ENCODE assay signal across 19 cellular contexts in the genomic region with DNA sequence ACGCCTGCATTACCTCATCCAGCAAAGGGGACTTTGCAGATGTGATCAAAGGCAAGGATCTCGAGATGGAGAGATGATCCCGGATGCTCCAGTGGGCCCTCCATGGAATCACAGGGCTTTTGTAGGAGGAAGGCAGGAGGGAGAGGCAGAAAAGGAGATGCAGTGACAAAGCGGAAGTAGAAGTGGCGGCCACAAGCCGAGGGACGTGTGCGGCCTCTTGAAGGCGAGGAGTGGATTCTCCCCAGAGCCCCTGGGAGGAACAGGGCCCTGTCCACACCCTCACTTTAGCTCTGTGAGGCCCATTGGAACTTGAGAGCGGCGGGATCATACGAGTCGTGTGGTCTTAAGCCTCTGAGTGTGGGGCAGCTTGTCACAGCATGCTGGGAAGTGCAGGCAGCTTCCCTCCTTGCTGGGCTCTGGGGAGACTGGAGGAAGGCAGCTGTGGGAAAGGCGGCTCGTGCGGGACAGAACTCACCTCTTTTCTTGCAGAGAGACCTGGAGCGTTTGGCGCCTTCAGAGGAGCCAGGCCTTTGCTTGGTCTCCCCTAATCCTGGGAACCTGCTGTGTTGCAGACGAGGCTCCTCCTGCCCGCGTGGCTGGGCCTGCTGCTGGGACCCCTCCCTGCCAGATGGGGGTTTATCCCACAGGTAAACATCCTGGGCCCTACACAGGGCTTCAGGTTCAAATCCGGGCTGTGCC. TPM values are rescaled to one million over a fixed set of nuclear protein-coding genes. Genes with fewer than 3 reads are reported as not detected.
DNase-seq lines count a peak whose midpoint lies in the region; TF ChIP-seq lines count a peak whose summit lies in the region.
"Had no signal": no experiment of that assay in that cellular context is flagged by ENCODE, and none has a peak within 500 bp of the region (broad histone marks: within the 10 kb centered on the region; RNA-seq: fewer than 3 reads in every experiment).

No MANE protein-coding gene starts in this region.

- no peak overlapping the region for H4K91ac ChIP-seq in neuronal stem cell (ENCODE audit: low read depth, low read length, poor library complexity)

- peak; percentile 72 for DNase-seq in MV-4-11 (lab: John Stamatoyannopoulos, UW)
- DNase-seq in WERI-Rb-1: peak; percentile 60
- no peak for DNase-seq in neuronal stem cell (ENCODE audit: low spot score)
- no peak for DNase-seq in hypothalamus (lab: John Stamatoyannopoulos, UW)
- DNase-seq in prostate gland (ENCODE audit: low spot score): no peak
- no peak for DNase-seq in stomach
- DNase-seq in substantia nigra (lab: John Stamatoyannopoulos, UW): no peak
- DNase-seq: BE2C; CD8-positive, alpha-beta memory T cell; H7; HFFc6; NCI-H1092; NCI-H1436 treated with DMSO at 0.1 percent for 48 hours; NCI-H2029; NCI-H446 treated with DMSO at 0.1 percent for 48 hours; SIG-M5 had no signal

- H3K27ac ChIP-seq in BLaER1 treated with 17β-estradiol and CSF1 and Interleukin-3, amounts not matched to agents 10 nM and 100 nM: peak overlapping the region in 6 of 11 experiments; percentile 1 to 80 (median 26); a peak in 7 of 22 replicates
- peak overlapping the region; percentile 43 for H3K27ac ChIP-seq in WERI-Rb-1
- H3K27ac ChIP-seq in neuronal stem cell (replicated peaks; ENCODE audit: low read length): no peak overlapping the region
- no peak overlapping the region for H3K27ac ChIP-seq in prostate gland
- H3K27ac ChIP-seq in stomach: no peak overlapping the region
- no peak overlapping the region for H3K27ac ChIP-seq in substantia nigra (ENCODE audit: low read depth, low read length, poor library complexity, severe bottlenecking)
- H3K27ac ChIP-seq: KMS-11 had no signal

- peaks cover 10 to 94% (median 30%) of the 10 kb centered on the region in 11 experiments; a peak in 17 of 22 replicates for H3K36me3 ChIP-seq in BLaER1 treated with 17β-estradiol and CSF1 and Interleukin-3, amounts not matched to agents 10 nM and 100 nM
- H3K36me3 ChIP-seq in WERI-Rb-1 (no peaks in the 10 kb centered on the region), neuronal stem cell (replicated peaks in 1 of 2; ENCODE audit: control insufficient read depth in 2 of 2, insufficient read depth in 2 of 2, low read length in 2 of 2) (no peaks in the 10 kb centered on the region), prostate gland (no peaks in the 10 kb centered on the region), stomach (peaks cover 4 to 80% (median 45%) of the 10 kb centered on the region in 4 donors)

- peak overlapping the region; percentile 59 for H2BK15ac ChIP-seq in neuronal stem cell (ENCODE audit: low read length)

- no peaks in the 10 kb centered on the region for H3K79me1 ChIP-seq in neuronal stem cell (ENCODE audit: low read depth, low read length)

- no peak overlapping the region for H2BK12ac ChIP-seq in neuronal stem cell (ENCODE audit: low read length)

- no peak overlapping the region for H4K8ac ChIP-seq in neuronal stem cell (ENCODE audit: low read depth, low read length)

- no peak overlapping the region for H3K23ac ChIP-seq in neuronal stem cell (ENCODE audit: low read depth, low read length, poor library complexity)

- H3K9ac ChIP-seq in BLaER1 treated with 17β-estradiol and CSF1 and Interleukin-3, amounts not matched to agents 10 nM and 100 nM: peak overlapping the region in 4 of 11 experiments; percentile 2 to 53 (median 9); a peak in 3 of 22 replicates
- H3K9ac ChIP-seq in neuronal stem cell (ENCODE audit: low read depth, low read length, poor library complexity): no peak overlapping the region
- H3K9ac ChIP-seq: KMS-11 had no signal

- H2AK5ac ChIP-seq in neuronal stem cell (ENCODE audit: low read depth, low read length): no peak overlapping the region

- peak overlapping the region; percentile 32 to 100 (median 54); a peak in 18 of 22 replicates for H3K4me2 ChIP-seq in BLaER1 treated with 17β-estradiol and CSF1 and Interleukin-3, amounts not matched to agents 10 nM and 100 nM
- H3K4me2 ChIP-seq in neuronal stem cell (ENCODE audit: insufficient read depth, low read length, poor library complexity, severe bottlenecking): no peak overlapping the region
- H3K4me2 ChIP-seq: KMS-11 had no signal

- no peak for TF ChIP-seq EP300 in stomach (IDR thresholded peaks at IDR 0.05)

- TF ChIP-seq CTCF in WERI-Rb-1 (IDR thresholded peaks at IDR 0.05; ENCODE audit: low read depth, low read length) (no peak), prostate gland (IDR thresholded peaks at IDR 0.05) (no peak), stomach (IDR thresholded peaks at IDR 0.05) (no peak)

- no peak overlapping the region for H2BK5ac ChIP-seq in neuronal stem cell (ENCODE audit: low read length)

- H2AFZ ChIP-seq in neuronal stem cell (ENCODE audit: low read length): no peak overlapping the region

- H3K4ac ChIP-seq in neuronal stem cell (ENCODE audit: low read length): no peak overlapping the region

- no peaks in the 10 kb centered on the region for H3K27me3 ChIP-seq in BLaER1 treated with 17β-estradiol and CSF1 and Interleukin-3, amounts not matched to agents 10 nM and 100 nM
- H3K27me3 ChIP-seq in WERI-Rb-1 (ENCODE audit: insufficient read depth, low read depth, severe bottlenecking): no peaks in the 10 kb centered on the region
- H3K27me3 ChIP-seq in neuronal stem cell (ENCODE audit: control insufficient read depth in 3 of 3, insufficient read depth in 3 of 3, low read depth in 1 of 3, low read length in 3 of 3): no peaks in the 10 kb centered on the region
- H3K27me3 ChIP-seq in prostate gland (replicated peaks; ENCODE audit: insufficient read depth): no peaks in the 10 kb centered on the region
- H3K27me3 ChIP-seq in stomach: no peaks in the 10 kb centered on the region
- H3K27me3 ChIP-seq: BE2C had no signal

- H3K4me3 ChIP-seq in BLaER1 treated with 17β-estradiol and CSF1 and Interleukin-3, amounts not matched to agents 10 nM and 100 nM: no peak overlapping the region
- H3K4me3 ChIP-seq in WERI-Rb-1 (ENCODE audit: low read depth, low read length): no peak overlapping the region
- H3K4me3 ChIP-seq in neuronal stem cell (ENCODE audit: low read length in 2 of 2): no peak overlapping the region
- H3K4me3 ChIP-seq in prostate gland: no peak overlapping the region
- H3K4me3 ChIP-seq in stomach: no peak overlapping the region

- H2BK120ac ChIP-seq in neuronal stem cell (ENCODE audit: low read depth, low read length): no peak overlapping the region

- WGBS in neuronal stem cell (ENCODE audit: extremely low coverage in 2 of 2, insufficient read length in 2 of 2, insufficient replicate concordance in 1 of 2), 2 donors: no CpG with 5 or more reads among the region's 22 CpGs
- WGBS in prostate gland: 86% methylated on average over 22 of the region's 22 CpGs
- 89 to 92% (median 91%) methylated on average over 19 to 22 of the region's 22 CpGs for WGBS in stomach, 5 donors

- no peak for TF ChIP-seq POLR2A in prostate gland (IDR thresholded peaks at IDR 0.05)
- TF ChIP-seq POLR2A in stomach (IDR thresholded peaks at IDR 0.05): no peak

- no peaks in the 10 kb centered on the region for H3K9me3 ChIP-seq in BLaER1 treated with 17β-estradiol and CSF1 and Interleukin-3, amounts not matched to agents 10 nM and 100 nM (replicated peaks in 1 of 11)
- H3K9me3 ChIP-seq in WERI-Rb-1 (ENCODE audit: severe bottlenecking): no peaks in the 10 kb centered on the region
- H3K9me3 ChIP-seq in neuronal stem cell (replicated peaks in 1 of 2; ENCODE audit: control insufficient read depth in 2 of 2, insufficient read depth in 1 of 2, low read depth in 1 of 2, low read length in 2 of 2): no peaks in the 10 kb centered on the region
- no peaks in the 10 kb centered on the region for H3K9me3 ChIP-seq in prostate gland
- H3K9me3 ChIP-seq in stomach: no peaks in the 10 kb centered on the region
- H3K9me3 ChIP-seq: BE2C had no signal

- no peak overlapping the region for H3K14ac ChIP-seq in neuronal stem cell (ENCODE audit: low read length)

- H3K18ac ChIP-seq in neuronal stem cell (ENCODE audit: low read length): peak overlapping the region; percentile 15

- intact Hi-C loops in prostate gland (cut with DNase I) (no loop called here), stomach (cut with DNase I; ENCODE audit: low total_unique reads) (no loop called here)

- H3K4me1 ChIP-seq in BLaER1 treated with 17β-estradiol and CSF1 and Interleukin-3, amounts not matched to agents 10 nM and 100 nM: peaks cover 70 to 96% (median 92%) of the 10 kb centered on the region in 10 experiments
- H3K4me1 ChIP-seq in neuronal stem cell (ENCODE audit: control insufficient read depth in 2 of 2, insufficient read depth in 1 of 2, low read depth in 1 of 2, low read length in 2 of 2): peaks cover 1 to 10% of the 10 kb centered on the region in 2 donors
- no peaks in the 10 kb centered on the region for H3K4me1 ChIP-seq in prostate gland (replicated peaks)
- peaks cover 0 to 31% (median 7%) of the 10 kb centered on the region in 4 donors for H3K4me1 ChIP-seq in stomach

- H4K20me1 ChIP-seq in BLaER1 treated with 17β-estradiol and CSF1 and Interleukin-3, amounts not matched to agents 10 nM and 100 nM: peaks cover 0 to 96% (median 20%) of the 10 kb centered on the region in 11 experiments; a peak in 11 of 22 replicates

RNA-seq across cellular contexts. Expression of a gene that starts 10.2 kb away (rescaled TPM):
- polyA plus RNA-seq in neuronal stem cell (2013, experiment 1 of 2): 0.13 TPM
- polyA plus RNA-seq in neuronal stem cell (2013, experiment 2 of 2): 0.08 TPM
- total RNA-seq in prostate gland (10 to 100 TPM; 22.4 to 37.5 TPM), stomach (10 to 100 TPM; 22.8 to 96.2 (median 52.5) TPM)
- polyA plus RNA-seq in stomach: 10 to 100 TPM; 12.0 to 18.2 (median 13.9) TPM

RNA-seq across cellular contexts. Expression of a gene that starts 50.7 kb away (rescaled TPM):
- polyA plus RNA-seq in neuronal stem cell (2013, experiment 1 of 2): 0.78 TPM
- polyA plus RNA-seq in neuronal stem cell (2013, experiment 2 of 2): 0.93 TPM
- total RNA-seq in prostate gland (1 to 10 TPM; 2.6 to 7.3 TPM), stomach (10 to 100 TPM in 2 of 5 donors, 1 to 10 TPM in 3; 3.1 to 28.0 (median 9.4) TPM)
- polyA plus RNA-seq in stomach: 1 to 10 TPM; 2.3 to 5.8 (median 2.4) TPM
- total RNA-seq: M059J had no signal

Comparison
In these comparisons a context has a peak if more than half of its experiments do, and no peak if none do; other contexts are left out.
1. H3K27ac ChIP-seq: peak in BLaER1 treated with 17β-estradiol and CSF1 and Interleukin-3, amounts not matched to agents 10 nM and 100 nM (6 of 11) and WERI-Rb-1 (single experiment); none in neuronal stem cell (single experiment), prostate gland (0 of 2), stomach (0 of 5) and substantia nigra (single experiment).
2. DNase-seq: peak in MV-4-11 (single experiment) and WERI-Rb-1 (single experiment); none in neuronal stem cell (single experiment), hypothalamus (0 of 51), prostate gland (single experiment), stomach (single experiment) and substantia nigra (0 of 49).